In genomic region chr4:147815741-147816140, GRCh38 we compare ENCODE assay signal across 25 cellular contexts.
DNase-seq lines count a peak whose midpoint lies in the region; ATAC-seq and TF ChIP-seq lines count a peak whose summit lies in the region.
"Had no signal": no experiment of that assay in that cellular context is flagged by ENCODE, and none has a peak within 500 bp of the region (broad histone marks: within the 10 kb centered on the region; RNA-seq: fewer than 3 reads in every experiment).

No MANE protein-coding gene starts in this region.

- H3K14ac ChIP-seq in H9 (ENCODE audit: insufficient read depth, low read length): no peak overlapping the region

- no peaks in the 10 kb centered on the region for H3K27me3 Mint-ChIP-seq in H9 (ENCODE audit: low read depth)
- H3K27me3 Mint-ChIP-seq: activated B cell treated with CpG ODN at 0.5 μM for 24 hours, IgD-negative memory B cell had no signal

- H4K5ac ChIP-seq in H9 (ENCODE audit: insufficient read length, low read depth, low read length): no peak overlapping the region

- no peak for TF ChIP-seq POLR2A in stomach (IDR thresholded peaks at IDR 0.05)

- no peak overlapping the region for H2BK5ac ChIP-seq in H9 (ENCODE audit: insufficient read length, low read length)

- H2BK12ac ChIP-seq in H9 (ENCODE audit: insufficient read length, low read depth, low read length): no peak overlapping the region

- H3K23me2 ChIP-seq in H9 (ENCODE audit: insufficient read length, low read depth, low read length, poor library complexity, severe bottlenecking): no peaks in the 10 kb centered on the region

- H2AFZ ChIP-seq in H9 (ENCODE audit: low read length): no peak overlapping the region
- H2AFZ ChIP-seq: parathyroid adenoma had no signal

- H2BK20ac ChIP-seq in H9 (ENCODE audit: low read depth, low read length, poor library complexity, severe bottlenecking): no peak overlapping the region

- no peak overlapping the region for H2AK5ac ChIP-seq in H9 (ENCODE audit: insufficient read length, low read length)

- H3K4me3 ChIP-seq in ascending aorta: peak overlapping the region in 1 of 2 donors; percentile 15
- H3K4me3 ChIP-seq in lung: no peak overlapping the region
- no peak overlapping the region for H3K4me3 ChIP-seq in stomach
- H3K4me3 ChIP-seq: SJCRH30 had no signal

- ATAC-seq in lung (ENCODE audit: insufficient read depth, low FRiP score) (no peak), GM18519 (IDR thresholded peaks at IDR 0.05; ENCODE audit: low FRiP score, unreplicated experiment) (no peak)
- ATAC-seq: CD8-positive, alpha-beta T cell; left lobe of liver; PC-3 had no signal

- no peaks in the 10 kb centered on the region for H3K27me3 ChIP-seq in H9 (ENCODE audit: insufficient read depth, low read length)
- H3K27me3 ChIP-seq in ascending aorta: no peaks in the 10 kb centered on the region
- H3K27me3 ChIP-seq in lung (ENCODE audit: control insufficient read depth, insufficient read depth): no peaks in the 10 kb centered on the region
- no peaks in the 10 kb centered on the region for H3K27me3 ChIP-seq in stomach
- H3K27me3 ChIP-seq: SJCRH30 had no signal

- no peak overlapping the region for H3K4ac ChIP-seq in H9 (ENCODE audit: low read depth, low read length)

- H3K27ac ChIP-seq in H9 (ENCODE audit: insufficient read length, low read depth, low read length) (no peak overlapping the region), ascending aorta (peak overlapping the region; percentile 76 to 91), lung (ENCODE audit: low read depth in 1 of 2, low read length in 1 of 2) (peak overlapping the region; percentile 69 to 87), stomach (peak overlapping the region in 4 of 5 donors; percentile 20 to 73 (median 36))
- H3K27ac ChIP-seq: parathyroid adenoma, SJCRH30 had no signal

- no peak overlapping the region for H3K18ac ChIP-seq in H9 (ENCODE audit: insufficient read length, low read depth, low read length)

- intact Hi-C loops in ascending aorta (cut with DNase I): loop anchor here (5.0 kb wide), 1 partner anchor 103 kb away; no protein-coding TSS in a partner anchor
- intact Hi-C loops in stomach (cut with DNase I; ENCODE audit: low total_unique reads): no loop called here

- no peaks in the 10 kb centered on the region for H4K20me1 ChIP-seq in H9 (ENCODE audit: control insufficient read depth, insufficient read depth, insufficient read length)

- H3K4me3 Mint-ChIP-seq in H9: no peak overlapping the region
- H3K4me3 Mint-ChIP-seq: activated B cell treated with CpG ODN at 0.5 μM for 24 hours; activated naive CD8-positive, alpha-beta T cell treated with anti-CD3 and anti-CD28 coated beads, Interleukin-2, amount 10 ng/mL, durations not matched to agents 7 days and 5 days; activated T-helper 1 cell treated with anti-CD3 and anti-CD28 coated beads, Interleukin-12 subunit alpha, Interleukin-12 subunit beta, Interleukin-2, Interleukin-4 antibody, amounts not matched to agents 30 ng/mL and 10 ng/mL and 1 ng/mL, durations not matched to agents 14 hours and 24 hours and 36 hours; CD8-positive, alpha-beta T cell; IgD-negative memory B cell had no signal

- H2BK120ac ChIP-seq in H9 (ENCODE audit: low read depth, low read length, poor library complexity, severe bottlenecking): no peak overlapping the region

- H3K56ac ChIP-seq in H9 (ENCODE audit: insufficient read length, low read depth, low read length): no peak overlapping the region

- no peak for DNase-seq in H9
- DNase-seq in ascending aorta (ENCODE audit: low spot score in 2 of 2): no peak
- DNase-seq in lung (ENCODE audit: low spot score): no peak
- DNase-seq in stomach: no peak
- DNase-seq in occipital lobe (lab: John Stamatoyannopoulos, UW): no peak
- DNase-seq in C1 segment of cervical spinal cord (lab: John Stamatoyannopoulos, UW): no peak
- DNase-seq in amniotic stem cell (lab: John Stamatoyannopoulos, UW): no peak
- DNase-seq: activated B cell treated with CpG ODN at 0.5 μM for 24 hours; activated CD8-positive, alpha-beta memory T cell treated with anti-CD3 and anti-CD28 coated beads for 24 hours; activated naive CD8-positive, alpha-beta T cell treated with anti-CD3 and anti-CD28 coated beads, Interleukin-2, amount 10 ng/mL, durations not matched to agents 7 days and 5 days; CD8-positive, alpha-beta T cell; DMS79; NCI-H1694 treated with DMSO at 0.1 percent for 48 hours; NCI-H226; NCI-H82; PC-3; SJCRH30; small intestine; stimulated activated CD4-positive, alpha-beta T cell treated with anti-CD3 and anti-CD28 coated beads, Interleukin-2, amount 100 ng/mL, for 48 hours; substantia nigra had no signal

- H3T11ph ChIP-seq in H9 (ENCODE audit: low read length): no peak overlapping the region

- peaks cover 3 to 8% of the 10 kb centered on the region in 2 experiments; a peak in 3 of 4 replicates for H3K4me1 Mint-ChIP-seq in H9
- H3K4me1 Mint-ChIP-seq: activated B cell treated with CpG ODN at 0.5 μM for 24 hours, IgD-negative memory B cell had no signal

- H3K36me3 ChIP-seq in ascending aorta (no peaks in the 10 kb centered on the region), lung (ENCODE audit: control insufficient read depth in 2 of 2, insufficient read depth in 2 of 2, low read length in 2 of 2) (no peaks in the 10 kb centered on the region), stomach (no peaks in the 10 kb centered on the region)
- H3K36me3 ChIP-seq: SJCRH30 had no signal

- TF ChIP-seq EP300 in stomach (IDR thresholded peaks at IDR 0.05): no peak

- H3K36me3 Mint-ChIP-seq in H9 (ENCODE audit: insufficient read depth in 1 of 3, low read depth in 3 of 3): no peaks in the 10 kb centered on the region
- H3K36me3 Mint-ChIP-seq: activated naive CD8-positive, alpha-beta T cell treated with anti-CD3 and anti-CD28 coated beads, Interleukin-2, amount 10 ng/mL, durations not matched to agents 7 days and 5 days; CD8-positive, alpha-beta T cell; IgD-negative memory B cell had no signal

- no peaks in the 10 kb centered on the region for H3K79me1 ChIP-seq in H9 (ENCODE audit: insufficient read depth, low read depth, low read length, poor library complexity, severe bottlenecking)

- no peaks in the 10 kb centered on the region for H3K9me3 ChIP-seq in H9 (ENCODE audit: control insufficient read depth, low read depth, low read length)
- no peaks in the 10 kb centered on the region for H3K9me3 ChIP-seq in ascending aorta
- no peaks in the 10 kb centered on the region for H3K9me3 ChIP-seq in lung (ENCODE audit: control insufficient read depth in 2 of 2, insufficient read depth in 1 of 2, low read length in 1 of 2)
- H3K9me3 ChIP-seq in stomach: no peaks in the 10 kb centered on the region
- H3K9me3 ChIP-seq: SJCRH30 had no signal

- H3K9ac ChIP-seq in H9 (ENCODE audit: extremely low read depth, insufficient read length, low read length): no peak overlapping the region
- H3K9ac ChIP-seq: parathyroid adenoma had no signal

- peak overlapping the region in 2 of 3 experiments; percentile 16 to 73; a peak in 3 of 7 replicates for H3K27ac Mint-ChIP-seq in H9
- H3K27ac Mint-ChIP-seq: activated B cell treated with CpG ODN at 0.5 μM for 24 hours; activated naive CD8-positive, alpha-beta T cell treated with anti-CD3 and anti-CD28 coated beads, Interleukin-2, amount 10 ng/mL, durations not matched to agents 7 days and 5 days; activated T-helper 1 cell treated with anti-CD3 and anti-CD28 coated beads, Interleukin-12 subunit alpha, Interleukin-12 subunit beta, Interleukin-2, Interleukin-4 antibody, amounts not matched to agents 30 ng/mL and 10 ng/mL and 1 ng/mL, durations not matched to agents 14 hours and 24 hours and 36 hours; CD8-positive, alpha-beta T cell; IgD-negative memory B cell had no signal

- H4K8ac ChIP-seq in H9 (replicated peaks; ENCODE audit: insufficient read length, low read depth, low read length): no peak overlapping the region

- WGBS in H9 (ENCODE audit: extremely low coverage, insufficient read length, low lambda C conversion rate): no CpG with 5 or more reads among the region's 5 CpGs
- WGBS in lung, 2 donors: 31 to 62% methylated on average over 5 of the region's 5 CpGs
- WGBS in stomach, 5 donors: 77 to 87% (median 81%) methylated on average over 5 of the region's 5 CpGs

- H3K23ac ChIP-seq in H9 (ENCODE audit: insufficient read length, low read depth, low read length): no peak overlapping the region

- no peak overlapping the region for H4K91ac ChIP-seq in H9 (ENCODE audit: insufficient read length, low read depth, low read length)

- no peaks in the 10 kb centered on the region for H3K9me3 Mint-ChIP-seq in H9
- H3K9me3 Mint-ChIP-seq: activated B cell treated with CpG ODN at 0.5 μM for 24 hours; activated naive CD8-positive, alpha-beta T cell treated with anti-CD3 and anti-CD28 coated beads, Interleukin-2, amount 10 ng/mL, durations not matched to agents 7 days and 5 days; activated T-helper 1 cell treated with anti-CD3 and anti-CD28 coated beads, Interleukin-12 subunit alpha, Interleukin-12 subunit beta, Interleukin-2, Interleukin-4 antibody, amounts not matched to agents 30 ng/mL and 10 ng/mL and 1 ng/mL, durations not matched to agents 14 hours and 24 hours and 36 hours; CD8-positive, alpha-beta T cell; IgD-negative memory B cell had no signal

- no peak for TF ChIP-seq CTCF in H9 (conservative IDR thresholded peaks at IDR 0.05)
- no peak for TF ChIP-seq CTCF in ascending aorta (IDR thresholded peaks at IDR 0.05)
- no peak for TF ChIP-seq CTCF in lung (IDR thresholded peaks at IDR 0.05; ENCODE audit: control extremely low read depth, extremely low read depth)
- TF ChIP-seq CTCF in stomach (IDR thresholded peaks at IDR 0.05): no peak

- H3K4me1 ChIP-seq in H9 (ENCODE audit: insufficient read depth, low read length) (no peaks in the 10 kb centered on the region), ascending aorta (peaks cover 30 to 66% of the 10 kb centered on the region in 2 donors), lung (ENCODE audit: control insufficient read depth in 2 of 2, insufficient read depth in 2 of 2, low read length in 2 of 2) (peaks cover 10 to 37% of the 10 kb centered on the region in 2 donors), stomach (peaks cover 5 to 72% (median 55%) of the 10 kb centered on the region in 4 donors)
- H3K4me1 ChIP-seq: parathyroid adenoma, SJCRH30 had no signal

- no peaks in the 10 kb centered on the region for H3K79me2 ChIP-seq in H9 (ENCODE audit: insufficient read depth, low read length)
- H3K79me2 ChIP-seq: parathyroid adenoma had no signal

- H3K4me2 ChIP-seq in H9 (ENCODE audit: insufficient read depth, insufficient read length, low read length): no peak overlapping the region

- no peak overlapping the region for H2BK15ac ChIP-seq in H9 (ENCODE audit: low read depth, low read length)
